ENCODE assay signal across 7 cellular contexts in genomic region chr19:2266183-2266993, GRCh38. TPM values are rescaled to one million over a fixed set of nuclear protein-coding genes. Genes with fewer than 3 reads are reported as not detected.
DNase-seq lines count a peak whose midpoint lies in the region; ATAC-seq and TF ChIP-seq lines count a peak whose summit lies in the region.
"Had no signal": no experiment of that assay in that cellular context is flagged by ENCODE, and none has a peak within 500 bp of the region (broad histone marks: within the 10 kb centered on the region; RNA-seq: fewer than 3 reads in every experiment).

No MANE protein-coding gene starts in this region.

- H3K4me1 ChIP-seq in adrenal gland (replicated peaks in 1 of 2) (peaks cover 4 to 20% of the 10 kb centered on the region in 2 donors), mucosa of descending colon (ENCODE audit: low read depth) (peaks cover 9% of the 10 kb centered on the region)

- WGBS in adrenal gland, 4 donors: 40 to 53% (median 42%) methylated on average over 14 to 18 of the region's 18 CpGs

- TF ChIP-seq POLR2A in adrenal gland (IDR thresholded peaks at IDR 0.05): no peak

- H3K9me3 ChIP-seq in adrenal gland (replicated peaks in 1 of 3) (no peaks in the 10 kb centered on the region), mucosa of descending colon (no peaks in the 10 kb centered on the region)

- intact Hi-C loops in adrenal gland (cut with DNase I): no loop called here
- intact Hi-C loops in mucosa of descending colon (cut with DNase I, micrococcal nuclease): no loop called here

- ATAC-seq in HG03108 (IDR thresholded peaks at IDR 0.05; ENCODE audit: unreplicated experiment) (peak; percentile 32), mucosa of descending colon (peak; percentile 50), GM21381 (IDR thresholded peaks at IDR 0.05; ENCODE audit: unreplicated experiment) (no peak)

- H3K4me3 ChIP-seq in adrenal gland (no peak overlapping the region), mucosa of descending colon (no peak overlapping the region)

- no peaks in the 10 kb centered on the region for H3K27me3 ChIP-seq in adrenal gland

- peak overlapping the region in 2 of 5 donors; percentile 34 to 63 for H3K27ac ChIP-seq in adrenal gland

- TF ChIP-seq CTCF in adrenal gland (IDR thresholded peaks at IDR 0.05) (no peak), mucosa of descending colon (IDR thresholded peaks at IDR 0.05) (no peak)

- H3K36me3 ChIP-seq in adrenal gland (replicated peaks in 1 of 2): peaks cover 0 to under 1% of the 10 kb centered on the region in 2 donors
- no peaks in the 10 kb centered on the region for H3K36me3 ChIP-seq in mucosa of descending colon (ENCODE audit: low read depth)

- DNase-seq in AG08395 (ENCODE audit: low spot score): peak; percentile 66
- peak; percentile 81 to 88 (median 86) for DNase-seq in adrenal gland
- peak; percentile 93 to 96 (median 94) for DNase-seq in mucosa of descending colon
- DNase-seq in T-helper 2 cell: no peak

RNA-seq across cellular contexts. Expression of gene JSRP1, which starts 10.2 kb away (rescaled TPM):
- total RNA-seq in adrenal gland (under 1 TPM in 2 of 8 donors, not detected in 6; 0.54 to 0.84 TPM), mucosa of descending colon (1 to 10 TPM in 1 of 3 donors, under 1 TPM in 2; 0.38 to 2.4 (median 0.87) TPM)
- polyA plus RNA-seq in adrenal gland: 1 to 10 TPM in 1 of 3 donors, under 1 TPM in 2; 0.71 to 1.1 (median 0.82) TPM

RNA-seq across cellular contexts. Expression of gene PEAK3, which starts 15.6 kb away (rescaled TPM):
- total RNA-seq in adrenal gland (1 to 10 TPM in 6 of 8 donors, under 1 TPM in 2; 0.43 to 3.2 (median 1.5) TPM), mucosa of descending colon (1 to 10 TPM in 2 of 3 donors, under 1 TPM in 1; 0.29 to 1.4 (median 1.1) TPM)
- under 1 TPM; 0.05 to 0.56 (median 0.27) TPM for polyA plus RNA-seq in adrenal gland
- polyA plus RNA-seq: neural cell had no signal

RNA-seq across cellular contexts. Expression of gene AMH, which starts 17.3 kb away (rescaled TPM):
- 1 to 10 TPM in 2 of 8 donors, under 1 TPM in 3, not detected in 3; 0.36 to 1.5 (median 0.42) TPM for total RNA-seq in adrenal gland
- polyA plus RNA-seq in adrenal gland: 1 to 10 TPM in 2 of 3 donors, not detected in 1; 1.8 to 4.6 TPM
- total RNA-seq in mucosa of descending colon: 1 to 10 TPM; 2.7 to 5.1 (median 3.8) TPM

RNA-seq across cellular contexts. Expression of gene SF3A2, which starts 29.8 kb away (rescaled TPM):
- total RNA-seq in adrenal gland (10 to 100 TPM; 17.7 to 64.3 (median 28.2) TPM), mucosa of descending colon (10 to 100 TPM; 60.6 to 81.2 (median 68.2) TPM)
- polyA plus RNA-seq in adrenal gland: 100 to 1,000 TPM in 1 of 3 donors, 10 to 100 TPM in 1, 1 to 10 TPM in 1; 3.9 to 110 (median 52.7) TPM

RNA-seq across cellular contexts. Expression of gene PLEKHJ1, which starts 30.3 kb away (rescaled TPM):
- 10 to 100 TPM; 58.1 to 85.1 (median 71.7) TPM for total RNA-seq in adrenal gland
- 10 to 100 TPM; 18.1 to 82.9 (median 69.7) TPM for polyA plus RNA-seq in adrenal gland
- 100 to 1,000 TPM; 132 to 231 (median 189) TPM for total RNA-seq in mucosa of descending colon

Comparison
In these comparisons a context has a peak if more than half of its experiments do, and no peak if none do; other contexts are left out.
1. DNase-seq: peak in AG08395 (single experiment), adrenal gland (7 of 7) and mucosa of descending colon (3 of 3); none in T-helper 2 cell (0 of 5).